30 cellular contexts compared by ENCODE assay signal in genomic region chr4:38068107-38068506, GRCh38.
DNase-seq lines count a peak whose midpoint lies in the region; ATAC-seq and TF ChIP-seq lines count a peak whose summit lies in the region.
"Had no signal": no experiment of that assay in that cellular context is flagged by ENCODE, and none has a peak within 500 bp of the region (broad histone marks: within the 10 kb centered on the region; RNA-seq: fewer than 3 reads in every experiment).

No MANE protein-coding gene starts in this region.

- H3K9me3 ChIP-seq in breast epithelium (no peaks in the 10 kb centered on the region), IMR-90 (ENCODE audit: control insufficient read depth, insufficient read depth, low read length) (no peaks in the 10 kb centered on the region), trophoblast cell (ENCODE audit: insufficient read depth, low read depth, low read length) (no peaks in the 10 kb centered on the region), Peyer's patch (no peaks in the 10 kb centered on the region)
- H3K9me3 ChIP-seq: esophagus squamous epithelium, SJSA1, uterus had no signal

- H4K5ac ChIP-seq in IMR-90 (ENCODE audit: low read depth, low read length): no peak overlapping the region

- no CpG with 5 or more reads among the region's 7 CpGs for WGBS in IMR-90 (ENCODE audit: extremely low coverage in 2 of 2, insufficient read length in 1 of 2), 2 experiments
- no CpG with 5 or more reads among the region's 7 CpGs for WGBS in trophoblast cell (ENCODE audit: extremely low coverage, insufficient coverage, insufficient read length)

- H3K4me2 ChIP-seq in IMR-90 (ENCODE audit: low read depth, low read length) (no peak overlapping the region), trophoblast cell (ENCODE audit: low read length) (no peak overlapping the region)

- H2AK9ac ChIP-seq in IMR-90 (replicated peaks; ENCODE audit: low read depth, low read length, poor library complexity): no peak overlapping the region

- H3K79me2 ChIP-seq in trophoblast cell (ENCODE audit: control insufficient read depth, insufficient read depth, low read length, poor library complexity): peaks cover under 1% of the 10 kb centered on the region

- H4K12ac ChIP-seq in trophoblast cell (ENCODE audit: low read depth, low read length): peak overlapping the region; percentile 38

- no peak overlapping the region for H2BK12ac ChIP-seq in trophoblast cell (ENCODE audit: low read length)

- peaks cover 9 to 23% of the 10 kb centered on the region in 2 experiments for H3K79me1 ChIP-seq in IMR-90 (ENCODE audit: low read depth in 1 of 2, low read length in 2 of 2)
- H3K79me1 ChIP-seq in trophoblast cell (ENCODE audit: low read length): peaks cover 10% of the 10 kb centered on the region

- no peaks in the 10 kb centered on the region for H3K36me3 Mint-ChIP-seq in MCF 10A (ENCODE audit: insufficient read depth, unreplicated experiment)

- H3K4me1 ChIP-seq in breast epithelium (no peaks in the 10 kb centered on the region), IMR-90 (ENCODE audit: control insufficient read depth, insufficient read depth, low read length) (peaks cover 12% of the 10 kb centered on the region), trophoblast cell (ENCODE audit: control insufficient read depth in 1 of 2, insufficient read depth in 2 of 2, low read length in 2 of 2) (peaks cover 9 to 19% of the 10 kb centered on the region in 2 experiments), Peyer's patch (peaks cover 0 to 2% (median 0%) of the 10 kb centered on the region in 4 donors)

- H3K9me1 ChIP-seq in IMR-90 (ENCODE audit: insufficient read depth, low read length): peaks cover 8% of the 10 kb centered on the region

- 0 out of 2 replicates have a peak overlapping the region, but pooled peaks have one; percentile 1 for H4K91ac ChIP-seq in IMR-90 (ENCODE audit: insufficient read depth, low read depth, low read length)
- H4K91ac ChIP-seq in trophoblast cell (ENCODE audit: low read depth, low read length): peak overlapping the region; percentile 64

- in situ Hi-C loops in IMR-90 (cut with MboI; ENCODE audit: low sequenced_read_pairs): loop anchor here (10.0 kb wide), 1 partner anchor 247 kb away; no protein-coding TSS in a partner anchor

- no peak overlapping the region for H3K56ac ChIP-seq in IMR-90 (ENCODE audit: extremely low read depth, insufficient read depth, low read length)

- H3K4me3 ChIP-seq in breast epithelium: no peak overlapping the region
- no peak overlapping the region for H3K4me3 ChIP-seq in IMR-90 (ENCODE audit: insufficient read depth, low read depth, low read length)
- no peak overlapping the region for H3K4me3 ChIP-seq in trophoblast cell (ENCODE audit: low read depth, low read length)
- H3K4me3 ChIP-seq in Peyer's patch: no peak overlapping the region
- H3K4me3 ChIP-seq: esophagus squamous epithelium, lung, SJSA1, uterus had no signal

- H3K23ac ChIP-seq in IMR-90 (ENCODE audit: low read depth, low read length) (no peak overlapping the region), trophoblast cell (ENCODE audit: low read length) (no peak overlapping the region)

- H3K27me3 Mint-ChIP-seq in MCF 10A (ENCODE audit: insufficient read depth, unreplicated experiment): no peaks in the 10 kb centered on the region
- H3K27me3 Mint-ChIP-seq: activated CD4-positive, alpha-beta T cell treated with anti-CD3 and anti-CD28 coated beads for 36 hours; activated T-helper 17 cell treated with anti-CD3 and anti-CD28 coated beads, Interleukin-2, amount 50 U/mL, for 72 hours; CD4-positive, alpha-beta memory T cell; natural killer cell treated with Interleukin-12 subunit alpha and Interleukin-12 subunit beta and Interleukin-15 and Interleukin-18, amount 100 ng/mL, for 72 hours; stimulated activated naive CD8-positive, alpha-beta T cell treated with anti-CD3 and anti-CD28 coated beads, Interleukin-15, amount 100 ng/mL, for 72 hours had no signal

- POLR2A ChIA-PET in MCF 10A (lab: Yijun Ruan, JAX) (interaction anchor here (0.6 to 1.1 kb wide), 2 partner anchors 14 to 242 kb away, joined by 3 read pairs; no protein-coding TSS in a partner anchor), IMR-90 (lab: Charles Lee; ENCODE audit: unreplicated experiment) (no interaction called here)

- H3K14ac ChIP-seq in IMR-90 (replicated peaks; ENCODE audit: low read depth, low read length): no peak overlapping the region
- H3K14ac ChIP-seq in trophoblast cell (ENCODE audit: low read length): no peak overlapping the region

- H3K36me3 ChIP-seq in breast epithelium (no peaks in the 10 kb centered on the region), IMR-90 (ENCODE audit: control insufficient read depth, insufficient read depth, low read length) (no peaks in the 10 kb centered on the region; the same call in 1 of the 2 replicates), trophoblast cell (ENCODE audit: control insufficient read depth in 1 of 2, insufficient read depth in 2 of 2, low read length in 2 of 2) (peaks cover 12 to 21% of the 10 kb centered on the region in 2 experiments), Peyer's patch (peaks cover 0 to 5% (median 0%) of the 10 kb centered on the region in 3 donors)
- H3K36me3 ChIP-seq: SJSA1, uterus had no signal

- no peaks in the 10 kb centered on the region for H3K9me3 Mint-ChIP-seq in MCF 10A (ENCODE audit: unreplicated experiment)
- H3K9me3 Mint-ChIP-seq: activated T-helper 17 cell treated with anti-CD3 and anti-CD28 coated beads, Interleukin-2, amount 50 U/mL, for 72 hours; CD4-positive, alpha-beta memory T cell; natural killer cell treated with Interleukin-12 subunit alpha and Interleukin-12 subunit beta and Interleukin-15 and Interleukin-18, amount 100 ng/mL, for 72 hours; stimulated activated naive CD8-positive, alpha-beta T cell treated with anti-CD3 and anti-CD28 coated beads, Interleukin-15, amount 100 ng/mL, for 72 hours had no signal

- H3K9ac ChIP-seq in IMR-90 (ENCODE audit: low read depth, low read length) (no peak overlapping the region), trophoblast cell (ENCODE audit: low read length) (no peak overlapping the region)

- no peak for TF ChIP-seq CTCF in MCF 10A (IDR thresholded peaks at IDR 0.05; ENCODE audit: unreplicated experiment)
- no peak for TF ChIP-seq CTCF in breast epithelium (IDR thresholded peaks at IDR 0.05)
- TF ChIP-seq CTCF in IMR-90 (conservative IDR thresholded peaks at IDR 0.05; ENCODE audit: low read depth, low read length): no peak
- TF ChIP-seq CTCF in Peyer's patch (IDR thresholded peaks at IDR 0.05): no peak

- dilution Hi-C loops in IMR-90 (cut with HindIII; ENCODE audit: low sequenced_read_pairs, unreplicated experiment): no loop called here

- intact Hi-C loops in MCF 10A (cut with micrococcal nuclease): no loop called here
- intact Hi-C loops in breast epithelium (cut with DNase I; ENCODE audit: low total_unique reads): no loop called here
- intact Hi-C loops in IMR-90 (cut with micrococcal nuclease): loop anchor here (2.0 to 10.0 kb wide), 2 partner anchors 251 to 1067 kb away; no protein-coding TSS in a partner anchor

- no peaks in the 10 kb centered on the region for H3K27me3 ChIP-seq in breast epithelium
- no peaks in the 10 kb centered on the region for H3K27me3 ChIP-seq in IMR-90 (ENCODE audit: control insufficient read depth, insufficient read depth, low read length)
- no peaks in the 10 kb centered on the region for H3K27me3 ChIP-seq in trophoblast cell (ENCODE audit: insufficient read depth, low read length)
- no peaks in the 10 kb centered on the region for H3K27me3 ChIP-seq in Peyer's patch
- H3K27me3 ChIP-seq: brain microvascular endothelial cell, esophagus squamous epithelium, SJSA1, uterus had no signal

- DNase-seq in MCF 10A (ENCODE audit: unreplicated experiment) (no peak), breast epithelium (ENCODE audit: low spot score in 2 of 2) (no peak), IMR-90 (no peak), epithelial cell of prostate (ENCODE audit: low read depth, low spot score) (no peak), trophoblast cell (peak in 1 of 2 donors; percentile 61), H4 (ENCODE audit: low spot score) (no peak), Peyer's patch (no peak)
- DNase-seq: 8988T; activated CD4-positive, alpha-beta T cell treated with anti-CD3 and anti-CD28 coated beads for 36 hours; activated CD8-positive, alpha-beta T cell treated with anti-CD3 and anti-CD28 coated beads, Interleukin-2, amount 10 ng/mL, durations not matched to agents 7 days and 5 days; activated naive CD4-positive, alpha-beta T cell treated with anti-CD3 and anti-CD28 coated beads, Interleukin-2, amount 50 U/mL, for 16 hours; amygdala; brain microvascular endothelial cell; CD4-positive, alpha-beta memory T cell; effector CD8-positive, alpha-beta T cell; esophagus squamous epithelium; foreskin melanocyte; NCI-H146; NCI-H446 treated with DMSO at 0.1 percent for 48 hours; NCI-H82; small intestine; stimulated activated naive CD8-positive, alpha-beta T cell treated with anti-CD3 and anti-CD28 coated beads, Interleukin-15, amount 100 ng/mL, for 72 hours; T-helper 9 cell; uterus had no signal

- H2BK20ac ChIP-seq in IMR-90 (ENCODE audit: low read depth, low read length): no peak overlapping the region; the same call in 1 of the 2 replicates

- H2AFZ ChIP-seq in IMR-90 (replicated peaks; ENCODE audit: low read length, poor library complexity): no peak overlapping the region
- no peak overlapping the region for H2AFZ ChIP-seq in trophoblast cell (ENCODE audit: insufficient read depth, low read length, poor library complexity)

- H4K8ac ChIP-seq in IMR-90 (ENCODE audit: low read depth in 2 of 2, low read length in 2 of 2) (no peak overlapping the region), trophoblast cell (ENCODE audit: low read depth, low read length) (peak overlapping the region; percentile 27)

- CTCF ChIA-PET in MCF 10A (lab: Yijun Ruan, JAX): interaction anchor here (0.6 to 2.3 kb wide), 5 partner anchors 10 to 251 kb away, joined by 3 to 22 read pairs (median 4); no protein-coding TSS in a partner anchor
- CTCF ChIA-PET in IMR-90 (lab: Yijun Ruan, JAX): interaction anchor here (2.3 kb wide), 1 partner anchor 111 kb away, joined by 9 read pairs; no protein-coding TSS in a partner anchor

- no peak overlapping the region for H2AK5ac ChIP-seq in IMR-90 (ENCODE audit: low read depth, low read length)
- no peak overlapping the region for H2AK5ac ChIP-seq in trophoblast cell (ENCODE audit: low read length)

- H2BK120ac ChIP-seq in IMR-90 (ENCODE audit: low read depth, low read length) (no peak overlapping the region), trophoblast cell (ENCODE audit: insufficient read depth, low read length, poor library complexity) (no peak overlapping the region)

- H3K4ac ChIP-seq in IMR-90 (ENCODE audit: low read depth, low read length) (no peak overlapping the region), trophoblast cell (ENCODE audit: low read depth, low read length) (no peak overlapping the region)

- H3K18ac ChIP-seq in IMR-90 (ENCODE audit: low read depth, low read length): no peak overlapping the region
- no peak overlapping the region for H3K18ac ChIP-seq in trophoblast cell (ENCODE audit: low read length)

- H3K4me1 Mint-ChIP-seq in MCF 10A (ENCODE audit: insufficient read depth, unreplicated experiment): peaks cover 7% of the 10 kb centered on the region

- TF ChIP-seq POLR2A in breast epithelium (IDR thresholded peaks at IDR 0.05): no peak
- no peak for TF ChIP-seq POLR2A in IMR-90 (IDR thresholded peaks at IDR 0.05; ENCODE audit: low read depth, low read length)
- no peak for TF ChIP-seq POLR2A in Peyer's patch (IDR thresholded peaks at IDR 0.05)

- no peak overlapping the region for H2BK15ac ChIP-seq in IMR-90 (ENCODE audit: low read depth, low read length)

- H2BK5ac ChIP-seq in IMR-90 (ENCODE audit: low read depth, low read length, poor library complexity, severe bottlenecking) (no peak overlapping the region), trophoblast cell (ENCODE audit: low read depth, low read length, poor library complexity) (no peak overlapping the region)

- ATAC-seq in IMR-90 (ENCODE audit: low read depth) (no peak), HG03457 (IDR thresholded peaks at IDR 0.05; ENCODE audit: unreplicated experiment) (no peak)
- ATAC-seq: activated CD4-positive, alpha-beta T cell treated with anti-CD3 and anti-CD28 coated beads for 36 hours; activated CD8-positive, alpha-beta T cell treated with anti-CD3 and anti-CD28 coated beads, Interleukin-2, amount 10 ng/mL, durations not matched to agents 7 days and 5 days; HepG2; natural killer cell treated with Interleukin-12 subunit alpha and Interleukin-12 subunit beta and Interleukin-15 and Interleukin-18, amount 100 ng/mL, for 72 hours had no signal

- H4K20me1 ChIP-seq in IMR-90 (ENCODE audit: insufficient read depth, low read length): no peaks in the 10 kb centered on the region

- peak overlapping the region; percentile 80 for H3K27ac Mint-ChIP-seq in MCF 10A (ENCODE audit: low read depth, unreplicated experiment)
- H3K27ac Mint-ChIP-seq: activated CD4-positive, alpha-beta T cell treated with anti-CD3 and anti-CD28 coated beads for 36 hours; activated CD8-positive, alpha-beta T cell treated with anti-CD3 and anti-CD28 coated beads, Interleukin-2, amount 10 ng/mL, durations not matched to agents 7 days and 5 days; natural killer cell treated with Interleukin-12 subunit alpha and Interleukin-12 subunit beta and Interleukin-15 and Interleukin-18, amount 100 ng/mL, for 72 hours had no signal

- H3K27ac ChIP-seq in breast epithelium: no peak overlapping the region
- no peak overlapping the region for H3K27ac ChIP-seq in IMR-90 (ENCODE audit: insufficient read depth, low read length)
- peak overlapping the region; percentile 2 for H3K27ac ChIP-seq in epithelial cell of prostate
- H3K27ac ChIP-seq in trophoblast cell (ENCODE audit: low read depth, low read length): peak overlapping the region; percentile 51
- no peak overlapping the region for H3K27ac ChIP-seq in Peyer's patch
- H3K27ac ChIP-seq: brain microvascular endothelial cell, SJSA1 had no signal

- H3K4me3 Mint-ChIP-seq in MCF 10A (ENCODE audit: unreplicated experiment): no peak overlapping the region
- H3K4me3 Mint-ChIP-seq: activated CD4-positive, alpha-beta T cell treated with anti-CD3 and anti-CD28 coated beads for 36 hours; activated CD8-positive, alpha-beta T cell treated with anti-CD3 and anti-CD28 coated beads, Interleukin-2, amount 10 ng/mL, durations not matched to agents 7 days and 5 days; activated T-helper 17 cell treated with anti-CD3 and anti-CD28 coated beads, Interleukin-2, amount 50 U/mL, for 72 hours; CD4-positive, alpha-beta memory T cell; natural killer cell treated with Interleukin-12 subunit alpha and Interleukin-12 subunit beta and Interleukin-15 and Interleukin-18, amount 100 ng/mL, for 72 hours; stimulated activated naive CD8-positive, alpha-beta T cell treated with anti-CD3 and anti-CD28 coated beads, Interleukin-15, amount 100 ng/mL, for 72 hours had no signal

- BruUV-seq in MCF 10A (replicated peaks; lab: Mats Ljungman, UMichigan): no TSS peak
- no TSS peak for BruUV-seq in IMR-90 (replicated peaks; lab: Mats Ljungman, UMichigan)

- no peak for TF ChIP-seq RAD21 in IMR-90 (IDR thresholded peaks at IDR 0.05; ENCODE audit: low read length)

Comparison
In these comparisons a context has a peak if more than half of its experiments do, and no peak if none do; other contexts are left out.
1. H3K27ac ChIP-seq: peak in epithelial cell of prostate (single experiment) and trophoblast cell (single experiment); none in breast epithelium (0 of 2), IMR-90 (single experiment) and Peyer's patch (0 of 4).